9 cellular contexts compared by ENCODE assay signal in the genomic region with DNA sequence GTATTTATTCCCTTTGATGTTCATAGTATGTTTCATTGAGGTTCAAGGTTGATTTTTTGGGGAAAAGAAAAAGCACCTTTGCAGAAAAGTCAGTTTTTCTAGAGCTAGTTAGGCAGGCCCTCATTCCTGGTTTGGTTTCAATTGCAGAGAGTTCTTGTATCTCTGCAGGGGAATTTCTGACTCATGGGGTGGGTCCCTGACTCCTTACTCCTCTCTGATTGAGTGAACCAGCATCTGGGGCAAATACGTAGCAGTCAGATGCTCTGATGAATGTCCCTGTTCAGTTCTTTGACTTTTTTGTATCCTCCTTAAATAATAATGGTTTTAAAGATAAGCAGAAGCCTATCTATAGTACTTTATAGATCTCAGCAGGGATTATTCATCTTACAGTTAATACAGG. TPM values are rescaled to one million over a fixed set of nuclear protein-coding genes. Genes with fewer than 3 reads are reported as not detected.
DNase-seq lines count a peak whose midpoint lies in the region; ATAC-seq, FAIRE-seq and TF ChIP-seq lines count a peak whose summit lies in the region.
"Had no signal": no experiment of that assay in that cellular context is flagged by ENCODE, and none has a peak within 500 bp of the region (broad histone marks: within the 10 kb centered on the region; RNA-seq: fewer than 3 reads in every experiment).

No MANE protein-coding gene starts in this region.

- FAIRE-seq in GM12891 (lab: Jason Lieb, UNC), result no peak

- no peak for ATAC-seq in GM19023 (IDR thresholded peaks at IDR 0.05; ENCODE audit: unreplicated experiment)
- no peak for ATAC-seq in GM21390 (IDR thresholded peaks at IDR 0.05; ENCODE audit: unreplicated experiment)

- DNase-seq in EL (peak; percentile 76), M059J (ENCODE audit: low read depth) (peak; percentile 73), epidermal melanocyte (ENCODE audit: insufficient read length, low spot score) (peak; percentile 21), GM12891 (ENCODE audit: insufficient read length, low spot score) (no peak), NCI-H2227 treated with DMSO at 0.1 percent for 48 hours (lab: John Stamatoyannopoulos, UW) (no peak)
- DNase-seq in stimulated activated CD4-positive, alpha-beta T cell treated with anti-CD3 and anti-CD28 coated beads, Interleukin-15, amount 100 ng/mL, for 48 hours (ENCODE audit: low read depth in 2 of 2), result peak; percentile 44 to 45
- DNase-seq: DMS153 had no signal

- no peak for TF ChIP-seq POLR2A in GM12891 (IDR thresholded peaks at IDR 0.05; ENCODE audit: low read depth, low read length)

TF ChIP-seq in GM12891, 5 proteins besides CTCF, POLR2A, EP300 and RAD21:
- TF ChIP-seq POLR2AphosphoS5 (IDR thresholded peaks at IDR 0.05; ENCODE audit: low read depth, low read length) (no peak), PAX5 (IDR thresholded peaks at IDR 0.05; ENCODE audit: insufficient read depth, low read length, severe bottlenecking) (no peak), POU2F2 (IDR thresholded peaks at IDR 0.05; ENCODE audit: low read depth, low read length) (no peak), SPI1 (IDR thresholded peaks at IDR 0.05; ENCODE audit: low read depth, low read length) (no peak), TAF1 (IDR thresholded peaks at IDR 0.05; ENCODE audit: low read depth, low read length) (no peak)

RNA-seq across cellular contexts. Expression of gene NCR3LG1, which starts 7.7 kb away (rescaled TPM):
- 0.49 and 0.52 TPM in 2 replicates for total RNA-seq in M059J (2014; rRNA removed; shearing (Covaris generic))
- polyA plus RNA-seq in GM12891 (2012; ENCODE audit: low read depth, missing spikeins), result 0.31 TPM

RNA-seq across cellular contexts. Expression of gene KCNJ11, which starts 44.6 kb away (rescaled TPM):
- total RNA-seq in M059J (2014; rRNA removed; shearing (Covaris generic)), result not detected in 2 replicates
- 0.19 TPM for polyA plus RNA-seq in GM12891 (2012; ENCODE audit: low read depth, missing spikeins)

Comparison
In these comparisons a context has a peak if more than half of its experiments do, and no peak if none do; other contexts are left out.
1. DNase-seq: peak in EL (single experiment), M059J (single experiment), epidermal melanocyte (single experiment) and stimulated activated CD4-positive, alpha-beta T cell treated with anti-CD3 and anti-CD28 coated beads, Interleukin-15, amount 100 ng/mL, for 48 hours (2 of 2); none in GM12891 (single experiment) and NCI-H2227 treated with DMSO at 0.1 percent for 48 hours (single experiment).